Comparison of ENCODE assay signal across 29 cellular contexts in genomic region chr2:130365075-130365474, GRCh38.
"Had no signal": no experiment of that assay in that cellular context is flagged by ENCODE, and none has a peak within 500 bp of the region (broad histone marks: within the 10 kb centered on the region; RNA-seq: fewer than 3 reads in every experiment).

No MANE protein-coding gene starts in this region.

- H3K9ac ChIP-seq: neural progenitor cell, parathyroid adenoma had no signal

- H2AFZ ChIP-seq: neural progenitor cell, parathyroid adenoma had no signal

- H3K4me3 Mint-ChIP-seq: naive B cell; naive thymus-derived CD8-positive, alpha-beta T cell; natural killer cell treated with Interleukin-12 subunit alpha and Interleukin-12 subunit beta and Interleukin-15 and Interleukin-18, amount 100 ng/mL, for 72 hours; neural progenitor cell; stimulated activated memory B cell treated with anti-CD40 and anti-IgM and Interleukin-4, amounts not matched to agents 10 μg/mL and 1 μg/mL and 100 μg/mL, for 72 hours; stimulated activated naive CD8-positive, alpha-beta T cell treated with anti-CD3 and anti-CD28 coated beads, Interleukin-15, Interleukin-2, amounts not matched to agents 100 ng/mL and 50 ng/mL, for 24 hours; type B pancreatic cell had no signal

- H3K9me3 ChIP-seq: ovary, psoas muscle, right lobe of liver, sigmoid colon, suprapubic skin, testis, tibial artery, transverse colon, upper lobe of right lung, uterus had no signal

- H3K4me1 Mint-ChIP-seq: neural progenitor cell had no signal

- H3K9me3 Mint-ChIP-seq: natural killer cell treated with Interleukin-12 subunit alpha and Interleukin-12 subunit beta and Interleukin-15 and Interleukin-18, amount 100 ng/mL, for 72 hours; stimulated activated naive CD8-positive, alpha-beta T cell treated with anti-CD3 and anti-CD28 coated beads, Interleukin-15, Interleukin-2, amounts not matched to agents 100 ng/mL and 50 ng/mL, for 24 hours had no signal

- H3K79me2 ChIP-seq: parathyroid adenoma had no signal

- H3K27ac ChIP-seq: neural progenitor cell, ovary, parathyroid adenoma, psoas muscle, right lobe of liver, sigmoid colon, suprapubic skin, testis, tibial artery, transverse colon, upper lobe of right lung, uterus had no signal

- ATAC-seq: naive thymus-derived CD8-positive, alpha-beta T cell; natural killer cell treated with Interleukin-12 subunit alpha and Interleukin-12 subunit beta and Interleukin-15 and Interleukin-18, amount 100 ng/mL, for 72 hours; psoas muscle; right cardiac atrium; right lobe of liver; stimulated activated memory B cell treated with anti-CD40 and anti-IgM and Interleukin-4, amounts not matched to agents 10 μg/mL and 1 μg/mL and 100 μg/mL, for 72 hours; upper lobe of right lung had no signal

- H3K4me3 ChIP-seq: neural progenitor cell, ovary, psoas muscle, right lobe of liver, sigmoid colon, suprapubic skin, testis, tibial artery, transverse colon, upper lobe of right lung, uterus had no signal

- DNase-seq: naive B cell; naive thymus-derived CD8-positive, alpha-beta T cell; occipital lobe; ovary; posterior cingulate gyrus; psoas muscle; right cardiac atrium; sigmoid colon; small intestine; stimulated activated CD4-positive, alpha-beta T cell treated with anti-CD3 and anti-CD28 coated beads, Interleukin-15, amount 100 ng/mL, for 24 hours; stimulated activated CD4-positive, alpha-beta T cell treated with anti-CD3 and anti-CD28 coated beads, Interleukin-2, amount 100 ng/mL, for 24 hours; stimulated activated CD4-positive, alpha-beta T cell treated with anti-CD3 and anti-CD28 coated beads, Interleukin-2, amount 100 ng/mL, for 48 hours; stimulated activated CD4-positive, alpha-beta T cell treated with anti-CD3 and anti-CD28 coated beads, Interleukin-4, amount 100 ng/mL, for 24 hours; stimulated activated naive CD4-positive, alpha-beta T cell; substantia nigra; testis; tibial artery; transverse colon; upper lobe of right lung; uterus had no signal

- H3K4me1 ChIP-seq: neural progenitor cell, parathyroid adenoma, psoas muscle, right lobe of liver, sigmoid colon, suprapubic skin, testis, tibial artery, transverse colon, uterus had no signal

- FAIRE-seq: small intestine had no signal

- H3K36me3 Mint-ChIP-seq: naive B cell had no signal

- H3K27me3 Mint-ChIP-seq: natural killer cell treated with Interleukin-12 subunit alpha and Interleukin-12 subunit beta and Interleukin-15 and Interleukin-18, amount 100 ng/mL, for 72 hours; progenitor cell of endocrine pancreas; stimulated activated memory B cell treated with anti-CD40 and anti-IgM and Interleukin-4, amounts not matched to agents 10 μg/mL and 1 μg/mL and 100 μg/mL, for 72 hours; stimulated activated naive CD8-positive, alpha-beta T cell treated with anti-CD3 and anti-CD28 coated beads, Interleukin-15, Interleukin-2, amounts not matched to agents 100 ng/mL and 50 ng/mL, for 24 hours; type B pancreatic cell had no signal

- H3K36me3 ChIP-seq: neural progenitor cell, ovary, suprapubic skin, tibial artery, transverse colon, uterus had no signal

- H3K4me2 ChIP-seq: neural progenitor cell had no signal

- H3K27ac Mint-ChIP-seq: naive B cell; naive thymus-derived CD8-positive, alpha-beta T cell; neural progenitor cell; progenitor cell of endocrine pancreas; stimulated activated memory B cell treated with anti-CD40 and anti-IgM and Interleukin-4, amounts not matched to agents 10 μg/mL and 1 μg/mL and 100 μg/mL, for 72 hours; stimulated activated naive CD8-positive, alpha-beta T cell treated with anti-CD3 and anti-CD28 coated beads, Interleukin-15, Interleukin-2, amounts not matched to agents 100 ng/mL and 50 ng/mL, for 24 hours; type B pancreatic cell had no signal

- H3K27me3 ChIP-seq: neural progenitor cell, ovary, right lobe of liver, sigmoid colon, suprapubic skin, testis, tibial artery, transverse colon, upper lobe of right lung, uterus had no signal
